Comparison of ENCODE assay signal across 11 cellular contexts in genomic region chr3:102181202-102181920, GRCh38.
A peak's percentile ranks its signal among the peaks of the same experiment; 100 is the strongest.
DNase-seq lines count a peak whose midpoint lies in the region; ATAC-seq, FAIRE-seq and TF ChIP-seq lines count a peak whose summit lies in the region.
"Had no signal": no experiment of that assay in that cellular context is flagged by ENCODE, and none has a peak within 500 bp of the region (broad histone marks: within the 10 kb centered on the region; RNA-seq: fewer than 3 reads in every experiment).

No MANE protein-coding gene starts in this region.

- peak; percentile 71 for ATAC-seq in SK-N-SH treated with all-trans-retinoic acid at 6 μM for 48 hours
- ATAC-seq in gastrocnemius medialis = peak; percentile 49 to 60

- H3K4me3 ChIP-seq in cardiac muscle cell (no peak overlapping the region), gastrocnemius medialis (no peak overlapping the region)

- in situ Hi-C loops in gastrocnemius medialis (cut with MboI; ENCODE audit: low sequenced_read_pairs in 4 of 4) = no loop called here

- TF ChIP-seq CTCF in cardiac muscle cell (IDR thresholded peaks at IDR 0.05; ENCODE audit: low read depth, low read length) (no peak), gastrocnemius medialis (IDR thresholded peaks at IDR 0.05 in 4 of 5, conservative IDR thresholded peaks at IDR 0.05 in 1 of 5) (no peak)

- H3K36me3 ChIP-seq in cardiac muscle cell = no peaks in the 10 kb centered on the region
- H3K36me3 ChIP-seq in gastrocnemius medialis = no peaks in the 10 kb centered on the region

- H3K27ac ChIP-seq in cardiac muscle cell = no peak overlapping the region
- H3K27ac ChIP-seq in gastrocnemius medialis = peak overlapping the region; percentile 38 to 61 (median 60)

- no peaks in the 10 kb centered on the region for H3K4me1 ChIP-seq in cardiac muscle cell (ENCODE audit: low read depth)
- peaks cover 17 to 31% of the 10 kb centered on the region in 2 donors for H3K4me1 ChIP-seq in gastrocnemius medialis

- no peak for FAIRE-seq in GM12891 (lab: Jason Lieb, UNC)
- FAIRE-seq: TTC549 had no signal

- TF ChIP-seq POLR2A in gastrocnemius medialis (IDR thresholded peaks at IDR 0.05) (no peak), GM12891 (IDR thresholded peaks at IDR 0.05; ENCODE audit: low read depth, low read length) (no peak)

- H3K27me3 ChIP-seq in cardiac muscle cell = no peaks in the 10 kb centered on the region
- H3K27me3 ChIP-seq in gastrocnemius medialis = no peaks in the 10 kb centered on the region

- H3K9me3 ChIP-seq in cardiac muscle cell (ENCODE audit: low read depth) = no peaks in the 10 kb centered on the region
- H3K9me3 ChIP-seq in gastrocnemius medialis = no peaks in the 10 kb centered on the region

- intact Hi-C loops in gastrocnemius medialis (cut with DNase I; ENCODE audit: low total_unique reads) = no loop called here

- DNase-seq in DMS53 (lab: John Stamatoyannopoulos, UW) (peak; percentile 64), cardiac muscle cell (ENCODE audit: low read depth in 1 of 2, low spot score in 1 of 2) (peak; percentile 5 to 91), gastrocnemius medialis (no peak), amniotic stem cell (lab: John Stamatoyannopoulos, UW) (no peak), islet precursor cell (no peak), HuH-7 (ENCODE audit: low spot score) (no peak), GM12891 (ENCODE audit: insufficient read length, low spot score) (no peak)
- DNase-seq: activated naive CD8-positive, alpha-beta T cell treated with anti-CD3 and anti-CD28 coated beads, Interleukin-2, amount 10 ng/mL, durations not matched to agents 7 days and 5 days; stimulated activated CD4-positive, alpha-beta T cell treated with anti-CD3 and anti-CD28 coated beads, Interleukin-15, amount 100 ng/mL, for 24 hours had no signal

TF ChIP-seq in SK-N-SH treated with all-trans-retinoic acid at 6 μM for 48 hours, 23 proteins besides CTCF, POLR2A, EP300 and RAD21:
- TF ChIP-seq ISL1 (CRISPR knock-in tag; IDR thresholded peaks at IDR 0.05) (peak; percentile 34; the same call in 1 of the 2 replicates), GLIS3 (CRISPR knock-in tag; IDR thresholded peaks at IDR 0.05) (no peak), CSRNP3 (CRISPR knock-in tag; IDR thresholded peaks at IDR 0.05) (no peak), ZFP30 (CRISPR knock-in tag; IDR thresholded peaks at IDR 0.05) (no peak), ZFP3 (CRISPR knock-in tag; IDR thresholded peaks at IDR 0.05) (peak; percentile 25; the same call in 1 of the 2 replicates), OSR1 (CRISPR knock-in tag; IDR thresholded peaks at IDR 0.05) (no peak), CSDC2 (CRISPR knock-in tag; IDR thresholded peaks at IDR 0.05) (peak; percentile 86; the same call in 1 of the 2 replicates), SNAI2 (CRISPR knock-in tag; IDR thresholded peaks at IDR 0.05) (no peak), TOX (CRISPR knock-in tag; IDR thresholded peaks at IDR 0.05; ENCODE audit: borderline replicate concordance) (0 out of 2 replicates have a peak, but pooled peaks have one; percentile 10), POU6F1 (CRISPR knock-in tag; IDR thresholded peaks at IDR 0.05; ENCODE audit: borderline replicate concordance, low read depth) (no peak), ESRRG (CRISPR knock-in tag; IDR thresholded peaks at IDR 0.05) (no peak)

TF ChIP-seq in GM12891, 5 proteins besides CTCF, POLR2A, EP300 and RAD21:
- TF ChIP-seq SPI1 (IDR thresholded peaks at IDR 0.05; ENCODE audit: low read depth, low read length) = no peak
- TF ChIP-seq POLR2AphosphoS5 (IDR thresholded peaks at IDR 0.05; ENCODE audit: low read depth, low read length) = no peak
- TF ChIP-seq POU2F2 (IDR thresholded peaks at IDR 0.05; ENCODE audit: low read depth, low read length) = no peak
- TF ChIP-seq TAF1 (IDR thresholded peaks at IDR 0.05; ENCODE audit: low read depth, low read length) = no peak
- TF ChIP-seq PAX5 (IDR thresholded peaks at IDR 0.05; ENCODE audit: insufficient read depth, low read length, severe bottlenecking) = no peak

Comparison
In these comparisons a context has a peak if more than half of its experiments do, and no peak if none do; other contexts are left out.
1. DNase-seq: peak in DMS53 (single experiment) and cardiac muscle cell (2 of 2); none in gastrocnemius medialis (0 of 2), amniotic stem cell (single experiment), islet precursor cell (single experiment), HuH-7 (single experiment) and GM12891 (single experiment).